In genomic region chr12:103639983-103640382, GRCh38 we compare ENCODE assay signal across 1 cellular context.
A peak's percentile ranks its signal among the peaks of the same experiment; 100 is the strongest.
TF ChIP-seq lines count a peak whose summit lies in the region.

No MANE protein-coding gene starts in this region.

TF ChIP-seq in HEK293, 187 proteins besides CTCF, POLR2A, EP300 and RAD21:
- TF ChIP-seq ZNF148 (tag by site-specific recombination; IDR thresholded peaks at IDR 0.05; ENCODE audit: borderline replicate concordance): no peak
- no peak for TF ChIP-seq ZBTB7A (tag by site-specific recombination; IDR thresholded peaks at IDR 0.05; ENCODE audit: low read depth)
- no peak for TF ChIP-seq ZNF140 (tag by site-specific recombination; IDR thresholded peaks at IDR 0.05)
- no peak for TF ChIP-seq ZBTB8A (tag by site-specific recombination; IDR thresholded peaks at IDR 0.05)
- no peak for TF ChIP-seq ZBTB1 (tag by site-specific recombination; IDR thresholded peaks at IDR 0.05)
- TF ChIP-seq ZNF707 (tag by site-specific recombination; IDR thresholded peaks at IDR 0.05): peak; percentile 76
- TF ChIP-seq PRDM2 (tag by site-specific recombination; IDR thresholded peaks at IDR 0.05; ENCODE audit: borderline replicate concordance): no peak
